Comparison of ENCODE assay signal across 9 cellular contexts in genomic region chr11:103681855-103682254, GRCh38.
DNase-seq lines count a peak whose midpoint lies in the region; ATAC-seq and TF ChIP-seq lines count a peak whose summit lies in the region.
"Had no signal": no experiment of that assay in that cellular context is flagged by ENCODE, and none has a peak within 500 bp of the region (broad histone marks: within the 10 kb centered on the region; RNA-seq: fewer than 3 reads in every experiment).

No MANE protein-coding gene starts in this region.

- ATAC-seq in GM18867 (IDR thresholded peaks at IDR 0.05; ENCODE audit: unreplicated experiment) (peak; percentile 21), GM21529 (IDR thresholded peaks at IDR 0.05; ENCODE audit: unreplicated experiment) (peak; percentile 18), HG03432 (IDR thresholded peaks at IDR 0.05; ENCODE audit: unreplicated experiment) (peak; percentile 29), foreskin keratinocyte (peak; percentile 6)

- no peaks in the 10 kb centered on the region for H3K9me3 Mint-ChIP-seq in activated T-cell treated with anti-CD3 and anti-CD28 coated beads, Interleukin-2, amount 50 U/mL, for 24 hours
- H3K9me3 Mint-ChIP-seq in osteocyte (ENCODE audit: unreplicated experiment), result peaks cover 8% of the 10 kb centered on the region

- no peak overlapping the region for H3K27ac Mint-ChIP-seq in activated T-cell treated with anti-CD3 and anti-CD28 coated beads, Interleukin-2, amount 50 U/mL, for 24 hours
- no peak overlapping the region for H3K27ac Mint-ChIP-seq in osteocyte (ENCODE audit: unreplicated experiment)

- in situ Hi-C loops in G401 (cut with HindIII; ENCODE audit: low sequenced_read_pairs), result no loop called here

- TF ChIP-seq CTCF in foreskin keratinocyte (conservative IDR thresholded peaks at IDR 0.05) (no peak), osteocyte (IDR thresholded peaks at IDR 0.05) (no peak)

- peaks cover 4% of the 10 kb centered on the region for H3K4me1 Mint-ChIP-seq in activated T-cell treated with anti-CD3 and anti-CD28 coated beads, Interleukin-2, amount 50 U/mL, for 24 hours (ENCODE audit: low read depth)
- peaks cover 1% of the 10 kb centered on the region for H3K4me1 Mint-ChIP-seq in osteocyte (ENCODE audit: unreplicated experiment)

- no peaks in the 10 kb centered on the region for H3K36me3 Mint-ChIP-seq in activated T-cell treated with anti-CD3 and anti-CD28 coated beads, Interleukin-2, amount 50 U/mL, for 24 hours (ENCODE audit: low read depth)
- no peaks in the 10 kb centered on the region for H3K36me3 Mint-ChIP-seq in osteocyte (ENCODE audit: unreplicated experiment)

- H3K27me3 ChIP-seq in foreskin keratinocyte, result peaks cover 8% of the 10 kb centered on the region

- no peaks in the 10 kb centered on the region for H3K4me1 ChIP-seq in foreskin keratinocyte

- no peak overlapping the region for H3K27ac ChIP-seq in foreskin keratinocyte

- DNase-seq in foreskin keratinocyte, result no peak
- DNase-seq in NCI-H526 treated with DMSO at 0.1 percent for 48 hours (lab: John Stamatoyannopoulos, UW), result no peak
- no peak for DNase-seq in G401 (ENCODE audit: low spot score)
- DNase-seq in activated T-cell treated with anti-CD3 and anti-CD28 coated beads, Interleukin-2, amount 50 U/mL, for 24 hours, result no peak
- DNase-seq in osteocyte (ENCODE audit: extremely low spot score, unreplicated experiment), result no peak
- DNase-seq: cortex of kidney had no signal

- peaks cover 3% of the 10 kb centered on the region for H3K27me3 Mint-ChIP-seq in activated T-cell treated with anti-CD3 and anti-CD28 coated beads, Interleukin-2, amount 50 U/mL, for 24 hours
- H3K27me3 Mint-ChIP-seq in osteocyte (ENCODE audit: unreplicated experiment), result no peaks in the 10 kb centered on the region

- H3K4me3 Mint-ChIP-seq in activated T-cell treated with anti-CD3 and anti-CD28 coated beads, Interleukin-2, amount 50 U/mL, for 24 hours, result no peak overlapping the region
- H3K4me3 Mint-ChIP-seq in osteocyte (ENCODE audit: unreplicated experiment), result no peak overlapping the region
